Comparison of ENCODE assay signal across 1 cellular context in the genomic region with DNA sequence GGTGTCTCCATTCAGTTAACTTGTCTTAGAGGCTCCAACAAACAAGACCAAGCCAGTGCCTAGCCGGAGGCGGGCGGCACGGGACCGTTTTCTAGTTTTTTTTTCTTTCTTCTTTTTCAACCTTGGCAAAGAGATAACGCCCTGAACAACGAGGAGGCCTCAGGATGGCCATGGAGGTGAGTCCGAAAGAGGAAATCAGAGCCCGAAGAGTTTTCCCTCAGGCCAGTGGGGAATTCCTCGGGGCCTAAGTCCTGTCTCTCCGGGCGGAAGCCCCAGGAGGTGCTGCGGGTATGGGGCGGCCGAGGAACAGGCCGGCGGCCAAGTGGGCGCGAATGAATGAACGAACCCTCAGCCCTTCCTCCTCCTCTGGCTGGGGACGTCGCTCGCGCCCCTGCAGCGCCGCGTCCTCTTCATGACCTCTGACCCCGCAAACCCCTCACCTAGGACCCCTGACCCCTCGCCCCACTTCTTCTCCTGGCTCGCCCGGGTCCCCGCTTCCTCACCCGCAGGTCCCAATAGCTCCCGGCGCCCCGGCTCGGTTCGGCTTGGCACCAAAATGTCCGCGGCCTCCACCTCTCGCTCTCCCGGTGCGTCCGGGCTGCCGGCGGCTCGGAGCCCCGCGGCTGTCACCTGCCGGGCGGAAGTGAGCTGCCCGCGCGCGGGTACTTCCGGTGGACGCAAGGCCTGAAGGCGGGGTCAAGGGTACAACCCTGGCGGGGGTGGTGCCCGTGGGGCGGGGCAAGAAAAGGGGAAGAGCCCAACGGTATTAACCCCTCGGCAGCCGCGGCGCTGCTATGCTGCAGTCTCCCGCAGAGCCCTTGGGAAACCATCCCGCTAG.
TF ChIP-seq lines count a peak whose summit lies in the region.

A gene (minus strand): TSS at position 650 of the 838 bp plus-strand sequence. CDS start 21,327 bp downstream, outside the sequence.

TF ChIP-seq in K562, 482 proteins besides CTCF, POLR2A, EP300 and RAD21 (continued from another document):
- TF ChIP-seq, protein P1, sequence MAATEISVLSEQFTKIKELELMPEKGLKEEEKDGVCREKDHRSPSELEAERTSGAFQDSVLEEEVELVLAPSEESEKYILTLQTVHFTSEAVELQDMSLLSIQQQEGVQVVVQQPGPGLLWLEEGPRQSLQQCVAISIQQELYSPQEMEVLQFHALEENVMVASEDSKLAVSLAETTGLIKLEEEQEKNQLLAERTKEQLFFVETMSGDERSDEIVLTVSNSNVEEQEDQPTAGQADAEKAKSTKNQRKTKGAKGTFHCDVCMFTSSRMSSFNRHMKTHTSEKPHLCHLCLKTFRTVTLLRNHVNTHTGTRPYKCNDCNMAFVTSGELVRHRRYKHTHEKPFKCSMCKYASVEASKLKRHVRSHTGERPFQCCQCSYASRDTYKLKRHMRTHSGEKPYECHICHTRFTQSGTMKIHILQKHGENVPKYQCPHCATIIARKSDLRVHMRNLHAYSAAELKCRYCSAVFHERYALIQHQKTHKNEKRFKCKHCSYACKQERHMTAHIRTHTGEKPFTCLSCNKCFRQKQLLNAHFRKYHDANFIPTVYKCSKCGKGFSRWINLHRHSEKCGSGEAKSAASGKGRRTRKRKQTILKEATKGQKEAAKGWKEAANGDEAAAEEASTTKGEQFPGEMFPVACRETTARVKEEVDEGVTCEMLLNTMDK (IDR thresholded peaks at IDR 0.05; ENCODE audit: borderline replicate concordance, insufficient read depth, low read depth, low read length, poor library complexity, severe bottlenecking): peak; percentile 31
- TF ChIP-seq, protein P2, sequence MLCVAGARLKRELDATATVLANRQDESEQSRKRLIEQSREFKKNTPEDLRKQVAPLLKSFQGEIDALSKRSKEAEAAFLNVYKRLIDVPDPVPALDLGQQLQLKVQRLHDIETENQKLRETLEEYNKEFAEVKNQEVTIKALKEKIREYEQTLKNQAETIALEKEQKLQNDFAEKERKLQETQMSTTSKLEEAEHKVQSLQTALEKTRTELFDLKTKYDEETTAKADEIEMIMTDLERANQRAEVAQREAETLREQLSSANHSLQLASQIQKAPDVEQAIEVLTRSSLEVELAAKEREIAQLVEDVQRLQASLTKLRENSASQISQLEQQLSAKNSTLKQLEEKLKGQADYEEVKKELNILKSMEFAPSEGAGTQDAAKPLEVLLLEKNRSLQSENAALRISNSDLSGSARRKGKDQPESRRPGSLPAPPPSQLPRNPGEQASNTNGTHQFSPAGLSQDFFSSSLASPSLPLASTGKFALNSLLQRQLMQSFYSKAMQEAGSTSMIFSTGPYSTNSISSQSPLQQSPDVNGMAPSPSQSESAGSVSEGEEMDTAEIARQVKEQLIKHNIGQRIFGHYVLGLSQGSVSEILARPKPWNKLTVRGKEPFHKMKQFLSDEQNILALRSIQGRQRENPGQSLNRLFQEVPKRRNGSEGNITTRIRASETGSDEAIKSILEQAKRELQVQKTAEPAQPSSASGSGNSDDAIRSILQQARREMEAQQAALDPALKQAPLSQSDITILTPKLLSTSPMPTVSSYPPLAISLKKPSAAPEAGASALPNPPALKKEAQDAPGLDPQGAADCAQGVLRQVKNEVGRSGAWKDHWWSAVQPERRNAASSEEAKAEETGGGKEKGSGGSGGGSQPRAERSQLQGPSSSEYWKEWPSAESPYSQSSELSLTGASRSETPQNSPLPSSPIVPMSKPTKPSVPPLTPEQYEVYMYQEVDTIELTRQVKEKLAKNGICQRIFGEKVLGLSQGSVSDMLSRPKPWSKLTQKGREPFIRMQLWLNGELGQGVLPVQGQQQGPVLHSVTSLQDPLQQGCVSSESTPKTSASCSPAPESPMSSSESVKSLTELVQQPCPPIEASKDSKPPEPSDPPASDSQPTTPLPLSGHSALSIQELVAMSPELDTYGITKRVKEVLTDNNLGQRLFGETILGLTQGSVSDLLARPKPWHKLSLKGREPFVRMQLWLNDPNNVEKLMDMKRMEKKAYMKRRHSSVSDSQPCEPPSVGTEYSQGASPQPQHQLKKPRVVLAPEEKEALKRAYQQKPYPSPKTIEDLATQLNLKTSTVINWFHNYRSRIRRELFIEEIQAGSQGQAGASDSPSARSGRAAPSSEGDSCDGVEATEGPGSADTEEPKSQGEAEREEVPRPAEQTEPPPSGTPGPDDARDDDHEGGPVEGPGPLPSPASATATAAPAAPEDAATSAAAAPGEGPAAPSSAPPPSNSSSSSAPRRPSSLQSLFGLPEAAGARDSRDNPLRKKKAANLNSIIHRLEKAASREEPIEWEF (CRISPR knock-in tag; IDR thresholded peaks at IDR 0.05): no peak
- no peak for TF ChIP-seq NFXL1 (CRISPR knock-in tag; IDR thresholded peaks at IDR 0.05)
- no peak for TF ChIP-seq ZNF146 (CRISPR knock-in tag; IDR thresholded peaks at IDR 0.05; ENCODE audit: unreplicated experiment)
- TF ChIP-seq, protein P3, sequence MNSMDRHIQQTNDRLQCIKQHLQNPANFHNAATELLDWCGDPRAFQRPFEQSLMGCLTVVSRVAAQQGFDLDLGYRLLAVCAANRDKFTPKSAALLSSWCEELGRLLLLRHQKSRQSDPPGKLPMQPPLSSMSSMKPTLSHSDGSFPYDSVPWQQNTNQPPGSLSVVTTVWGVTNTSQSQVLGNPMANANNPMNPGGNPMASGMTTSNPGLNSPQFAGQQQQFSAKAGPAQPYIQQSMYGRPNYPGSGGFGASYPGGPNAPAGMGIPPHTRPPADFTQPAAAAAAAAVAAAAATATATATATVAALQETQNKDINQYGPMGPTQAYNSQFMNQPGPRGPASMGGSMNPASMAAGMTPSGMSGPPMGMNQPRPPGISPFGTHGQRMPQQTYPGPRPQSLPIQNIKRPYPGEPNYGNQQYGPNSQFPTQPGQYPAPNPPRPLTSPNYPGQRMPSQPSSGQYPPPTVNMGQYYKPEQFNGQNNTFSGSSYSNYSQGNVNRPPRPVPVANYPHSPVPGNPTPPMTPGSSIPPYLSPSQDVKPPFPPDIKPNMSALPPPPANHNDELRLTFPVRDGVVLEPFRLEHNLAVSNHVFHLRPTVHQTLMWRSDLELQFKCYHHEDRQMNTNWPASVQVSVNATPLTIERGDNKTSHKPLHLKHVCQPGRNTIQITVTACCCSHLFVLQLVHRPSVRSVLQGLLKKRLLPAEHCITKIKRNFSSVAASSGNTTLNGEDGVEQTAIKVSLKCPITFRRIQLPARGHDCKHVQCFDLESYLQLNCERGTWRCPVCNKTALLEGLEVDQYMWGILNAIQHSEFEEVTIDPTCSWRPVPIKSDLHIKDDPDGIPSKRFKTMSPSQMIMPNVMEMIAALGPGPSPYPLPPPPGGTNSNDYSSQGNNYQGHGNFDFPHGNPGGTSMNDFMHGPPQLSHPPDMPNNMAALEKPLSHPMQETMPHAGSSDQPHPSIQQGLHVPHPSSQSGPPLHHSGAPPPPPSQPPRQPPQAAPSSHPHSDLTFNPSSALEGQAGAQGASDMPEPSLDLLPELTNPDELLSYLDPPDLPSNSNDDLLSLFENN (IDR thresholded peaks at IDR 0.05; ENCODE audit: low read depth in 2 of 2, low read length in 2 of 2): no peak
- TF ChIP-seq, protein P4, sequence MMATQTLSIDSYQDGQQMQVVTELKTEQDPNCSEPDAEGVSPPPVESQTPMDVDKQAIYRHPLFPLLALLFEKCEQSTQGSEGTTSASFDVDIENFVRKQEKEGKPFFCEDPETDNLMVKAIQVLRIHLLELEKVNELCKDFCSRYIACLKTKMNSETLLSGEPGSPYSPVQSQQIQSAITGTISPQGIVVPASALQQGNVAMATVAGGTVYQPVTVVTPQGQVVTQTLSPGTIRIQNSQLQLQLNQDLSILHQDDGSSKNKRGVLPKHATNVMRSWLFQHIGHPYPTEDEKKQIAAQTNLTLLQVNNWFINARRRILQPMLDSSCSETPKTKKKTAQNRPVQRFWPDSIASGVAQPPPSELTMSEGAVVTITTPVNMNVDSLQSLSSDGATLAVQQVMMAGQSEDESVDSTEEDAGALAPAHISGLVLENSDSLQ (IDR thresholded peaks at IDR 0.05): peak; percentile 66
- TF ChIP-seq, protein P5, sequence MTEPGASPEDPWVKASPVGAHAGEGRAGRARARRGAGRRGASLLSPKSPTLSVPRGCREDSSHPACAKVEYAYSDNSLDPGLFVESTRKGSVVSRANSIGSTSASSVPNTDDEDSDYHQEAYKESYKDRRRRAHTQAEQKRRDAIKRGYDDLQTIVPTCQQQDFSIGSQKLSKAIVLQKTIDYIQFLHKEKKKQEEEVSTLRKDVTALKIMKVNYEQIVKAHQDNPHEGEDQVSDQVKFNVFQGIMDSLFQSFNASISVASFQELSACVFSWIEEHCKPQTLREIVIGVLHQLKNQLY (CRISPR knock-in tag; conservative IDR thresholded peaks at IDR 0.05): no peak
- TF ChIP-seq, protein P6, sequence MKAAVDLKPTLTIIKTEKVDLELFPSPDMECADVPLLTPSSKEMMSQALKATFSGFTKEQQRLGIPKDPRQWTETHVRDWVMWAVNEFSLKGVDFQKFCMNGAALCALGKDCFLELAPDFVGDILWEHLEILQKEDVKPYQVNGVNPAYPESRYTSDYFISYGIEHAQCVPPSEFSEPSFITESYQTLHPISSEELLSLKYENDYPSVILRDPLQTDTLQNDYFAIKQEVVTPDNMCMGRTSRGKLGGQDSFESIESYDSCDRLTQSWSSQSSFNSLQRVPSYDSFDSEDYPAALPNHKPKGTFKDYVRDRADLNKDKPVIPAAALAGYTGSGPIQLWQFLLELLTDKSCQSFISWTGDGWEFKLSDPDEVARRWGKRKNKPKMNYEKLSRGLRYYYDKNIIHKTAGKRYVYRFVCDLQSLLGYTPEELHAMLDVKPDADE (conservative IDR thresholded peaks at IDR 0.05; ENCODE audit: control insufficient read depth, low read depth, low read length): peak; percentile 68
- peak; percentile 72 for TF ChIP-seq BHLHE40 (IDR thresholded peaks at IDR 0.05; ENCODE audit: low read length)
- 0 out of 2 replicates have a peak, but pooled peaks have one; percentile 28 for TF ChIP-seq CTBP1 (IDR thresholded peaks at IDR 0.05; ENCODE audit: borderline replicate concordance)
- no peak for TF ChIP-seq TARDBP (IDR thresholded peaks at IDR 0.05)
- TF ChIP-seq SUPT5H (IDR thresholded peaks at IDR 0.05): peak; percentile 87
- 0 out of 4 replicates have a peak, but pooled peaks of 1 of the 2 experiments have one; percentile 11 for TF ChIP-seq TRIM24 (IDR thresholded peaks at IDR 0.05)
- TF ChIP-seq KAT7 (CRISPR knock-in tag; IDR thresholded peaks at IDR 0.05; ENCODE audit: borderline replicate concordance): no peak
- TF ChIP-seq ZBTB1 (CRISPR knock-in tag; IDR thresholded peaks at IDR 0.05; ENCODE audit: borderline replicate concordance, low read depth): no peak
- TF ChIP-seq TEAD1 (CRISPR knock-in tag; IDR thresholded peaks at IDR 0.05): no peak
